16 cellular contexts compared by ENCODE assay signal in the genomic region with DNA sequence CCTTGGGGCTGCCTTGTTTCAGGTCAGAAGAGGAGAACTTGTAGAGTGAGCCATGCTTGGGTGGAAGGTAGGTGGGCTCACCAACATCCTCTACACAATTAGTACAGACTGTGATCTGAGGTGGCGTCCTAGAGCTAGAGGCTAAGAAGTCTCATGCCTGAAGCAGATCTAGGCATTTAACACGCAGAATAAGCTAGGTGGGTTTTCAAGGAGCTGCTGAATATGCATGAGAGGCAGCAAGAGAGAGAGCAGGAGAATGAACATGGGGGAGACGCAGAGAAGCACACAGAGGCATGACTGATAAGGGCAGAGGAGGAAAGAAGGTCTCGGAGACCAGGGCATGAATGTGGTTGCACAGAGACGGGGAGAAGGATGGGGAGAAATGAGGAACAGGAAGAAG. TPM values are rescaled to one million over a fixed set of nuclear protein-coding genes. Genes with fewer than 3 reads are reported as not detected.
A peak's percentile ranks its signal among the peaks of the same experiment; 100 is the strongest.
DNase-seq lines count a peak whose midpoint lies in the region; ATAC-seq and TF ChIP-seq lines count a peak whose summit lies in the region.
"Had no signal": no experiment of that assay in that cellular context is flagged by ENCODE, and none has a peak within 500 bp of the region (broad histone marks: within the 10 kb centered on the region; RNA-seq: fewer than 3 reads in every experiment).

No MANE protein-coding gene starts in this region.

- CTCF ChIA-PET in CD8-positive, alpha-beta T cell (lab: Charles Lee), result interaction anchor here (1.1 to 4.4 kb wide), 5 partner anchors 12 to 85 kb away, joined by 3 to 25 read pairs (median 4); no protein-coding TSS in a partner anchor

- H3K4me1 ChIP-seq in CD8-positive, alpha-beta T cell (ENCODE audit: insufficient read depth, low read length), result peaks cover 82% of the 10 kb centered on the region
- H3K4me1 ChIP-seq in endodermal cell (ENCODE audit: control insufficient read depth, insufficient read depth, low read length), result peaks cover 9% of the 10 kb centered on the region

- H3K27ac ChIP-seq in CD8-positive, alpha-beta T cell (ENCODE audit: low read depth, low read length), result no peak overlapping the region
- H3K27ac ChIP-seq in endodermal cell (ENCODE audit: low read depth, low read length), result peak overlapping the region; percentile 86
- H3K27ac ChIP-seq: ovary had no signal

- H3K36me3 ChIP-seq in CD8-positive, alpha-beta T cell (ENCODE audit: insufficient read depth, low read length), result no peaks in the 10 kb centered on the region
- H3K36me3 ChIP-seq in endodermal cell (ENCODE audit: control insufficient read depth, insufficient read depth, low read length), result no peaks in the 10 kb centered on the region
- H3K36me3 ChIP-seq: ovary had no signal

- peak overlapping the region; percentile 22 for H3K4me3 Mint-ChIP-seq in CD8-positive, alpha-beta T cell
- H3K4me3 Mint-ChIP-seq in T-helper 17 cell, result no peak overlapping the region
- no peak overlapping the region for H3K4me3 Mint-ChIP-seq in endodermal cell

- H3K4me3 ChIP-seq in CD8-positive, alpha-beta T cell (ENCODE audit: low read depth, low read length), result no peak overlapping the region
- no peak overlapping the region for H3K4me3 ChIP-seq in endodermal cell (ENCODE audit: low read length)
- H3K4me3 ChIP-seq: ovary had no signal

- no peaks in the 10 kb centered on the region for H3K9me3 Mint-ChIP-seq in CD8-positive, alpha-beta T cell
- H3K9me3 Mint-ChIP-seq in endodermal cell, result no peaks in the 10 kb centered on the region

- H3K27me3 Mint-ChIP-seq in CD8-positive, alpha-beta T cell (ENCODE audit: low read depth), result no peaks in the 10 kb centered on the region
- peaks cover 13% of the 10 kb centered on the region for H3K27me3 Mint-ChIP-seq in T-helper 17 cell
- H3K27me3 Mint-ChIP-seq in endodermal cell (ENCODE audit: insufficient read depth), result peaks cover 46% of the 10 kb centered on the region

- POLR2A ChIA-PET in CD8-positive, alpha-beta T cell (lab: Charles Lee), result interaction anchor here (0.9 to 1.4 kb wide), 2 partner anchors 9 to 74 kb away, joined by 3 to 4 read pairs; no protein-coding TSS in a partner anchor

- no peak overlapping the region for H3K9ac ChIP-seq in endodermal cell (ENCODE audit: extremely low read depth, low read length, poor library complexity, severe bottlenecking)

- TF ChIP-seq CTCF in CD8-positive, alpha-beta T cell (IDR thresholded peaks at IDR 0.05), result no peak
- no peak for TF ChIP-seq CTCF in endodermal cell (conservative IDR thresholded peaks at IDR 0.05)

- H3K36me3 Mint-ChIP-seq in CD8-positive, alpha-beta T cell, result no peaks in the 10 kb centered on the region
- H3K36me3 Mint-ChIP-seq in T-helper 17 cell (ENCODE audit: low read depth) (peaks cover 3% of the 10 kb centered on the region), endodermal cell (ENCODE audit: low read depth) (no peaks in the 10 kb centered on the region)

- intact Hi-C loops in CD8-positive, alpha-beta T cell (cut with DNase I, micrococcal nuclease), result loop anchor here (5.0 to 10.0 kb wide), 2 partner anchors 75 to 223 kb away; a partner anchor contains a TSS

- 92 to 93% methylated on average over 4 to 5 of the region's 5 CpGs for WGBS in endodermal cell (ENCODE audit: insufficient coverage in 1 of 2, insufficient read length in 1 of 2), 2 experiments

- no peaks in the 10 kb centered on the region for H3K27me3 ChIP-seq in CD8-positive, alpha-beta T cell (ENCODE audit: insufficient read depth, low read length)
- H3K27me3 ChIP-seq in endodermal cell (ENCODE audit: control insufficient read depth, insufficient read depth, low read length, poor library complexity, severe bottlenecking), result peaks cover 11% of the 10 kb centered on the region
- H3K27me3 ChIP-seq: ovary had no signal

- H3K4me1 Mint-ChIP-seq in CD8-positive, alpha-beta T cell (ENCODE audit: low read depth), result peaks cover 81% of the 10 kb centered on the region
- H3K4me1 Mint-ChIP-seq in T-helper 17 cell, result peaks cover 52% of the 10 kb centered on the region
- H3K4me1 Mint-ChIP-seq in endodermal cell, result peaks cover 27% of the 10 kb centered on the region

- no peaks in the 10 kb centered on the region for H3K9me3 ChIP-seq in CD8-positive, alpha-beta T cell (ENCODE audit: low read length)
- no peaks in the 10 kb centered on the region for H3K9me3 ChIP-seq in T-helper 17 cell (ENCODE audit: control insufficient read depth, low read length, poor library complexity, severe bottlenecking)
- H3K9me3 ChIP-seq in endodermal cell (ENCODE audit: control insufficient read depth, low read length), result no peaks in the 10 kb centered on the region
- H3K9me3 ChIP-seq: ovary had no signal

- H3K27ac Mint-ChIP-seq in CD8-positive, alpha-beta T cell, result peak overlapping the region; percentile 46
- H3K27ac Mint-ChIP-seq in T-helper 17 cell, result peak overlapping the region; percentile 81
- no peak overlapping the region for H3K27ac Mint-ChIP-seq in endodermal cell

- ATAC-seq in CD8-positive, alpha-beta T cell, result no peak
- ATAC-seq in T-helper 17 cell, result no peak
- ATAC-seq in HG03521 (IDR thresholded peaks at IDR 0.05; ENCODE audit: unreplicated experiment), result no peak

- no peak for DNase-seq in CD8-positive, alpha-beta T cell
- DNase-seq in T-helper 17 cell (no peak), endodermal cell (no peak), pons (ENCODE audit: low spot score) (peak; percentile 15), hepatic stellate cell (ENCODE audit: low spot score) (no peak), C1 segment of cervical spinal cord (lab: John Stamatoyannopoulos, UW) (no peak)
- DNase-seq: activated CD4-positive, CD25-positive, alpha-beta regulatory T cell treated with anti-CD3 and anti-CD28 coated beads, Interleukin-2, amount 50 U/mL, for 72 hours; activated gamma-delta T cell treated with Interleukin-2 at 50 U/mL for 16 hours; cortex of kidney; foreskin melanocyte; HCEC 1CT; left colon; NCI-H1930; stimulated activated CD4-positive, alpha-beta T cell treated with anti-CD3 and anti-CD28 coated beads, Interleukin-2, amount 100 ng/mL, for 48 hours had no signal

RNA-seq across cellular contexts. Expression of a gene that starts 36.8 kb away (rescaled TPM):
- total RNA-seq in CD8-positive, alpha-beta T cell, result 10 to 100 TPM; 12.1 to 15.2 TPM
- total RNA-seq in T-helper 17 cell, result 10 to 100 TPM; 12.5 to 37.4 TPM
- 10 to 100 TPM; 35.8 to 41.8 TPM for total RNA-seq in endodermal cell
- polyA plus RNA-seq in endodermal cell (2013, experiment 1 of 2), result 110 TPM
- polyA plus RNA-seq in endodermal cell (2013, experiment 2 of 2), result 105 TPM
